In the genomic region with DNA sequence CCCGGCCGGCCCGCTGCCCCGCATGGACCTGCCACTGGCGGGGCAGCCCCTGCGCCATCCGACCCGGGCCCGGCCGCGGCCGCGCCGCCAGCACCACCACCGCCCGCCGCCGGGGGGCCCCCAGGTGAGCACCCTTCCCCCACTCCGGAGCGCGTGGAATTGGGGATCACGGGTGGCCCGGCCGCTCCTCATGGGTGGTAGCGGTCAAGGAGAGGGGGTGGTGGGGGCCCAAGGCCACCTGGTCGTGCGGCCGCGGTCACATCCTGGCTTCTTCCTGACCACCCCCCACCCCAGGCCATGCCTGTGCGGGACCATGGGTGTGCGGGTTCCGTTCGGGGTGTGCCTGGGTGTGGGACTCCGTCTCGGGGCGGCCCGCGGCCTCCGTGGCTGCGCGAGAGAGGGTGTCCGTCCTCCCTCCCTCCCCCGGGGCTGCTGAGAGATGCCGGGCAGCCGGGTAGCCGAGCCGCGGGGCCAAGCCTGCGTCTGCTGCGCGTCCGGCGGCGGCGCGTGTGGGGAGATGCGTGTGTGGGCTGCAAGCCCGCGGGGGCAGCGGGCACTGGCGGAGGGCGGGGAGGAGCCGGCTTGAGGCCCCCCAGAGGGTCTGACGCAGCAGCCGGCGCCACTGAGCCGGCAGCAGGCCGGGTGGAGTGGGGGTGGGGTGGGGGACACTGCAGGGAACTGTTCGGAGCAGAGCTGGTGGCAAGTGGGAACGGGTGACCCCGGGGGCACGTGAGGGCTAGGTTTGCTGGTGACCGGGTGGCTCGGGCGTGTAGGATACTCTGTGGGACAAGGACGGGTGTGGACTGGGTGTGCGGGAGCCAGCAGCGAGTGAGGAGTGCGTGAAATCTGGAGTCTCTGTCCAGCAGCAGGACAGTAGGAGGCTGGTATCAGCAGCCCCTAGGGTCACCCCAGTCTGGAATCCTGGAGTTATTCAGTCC, we compare ENCODE assay signal across 9 cellular contexts. TPM values are rescaled to one million over a fixed set of nuclear protein-coding genes. Genes with fewer than 3 reads are reported as not detected.
A peak's percentile ranks its signal among the peaks of the same experiment; 100 is the strongest.
DNase-seq lines count a peak whose midpoint lies in the region; ATAC-seq and TF ChIP-seq lines count a peak whose summit lies in the region.
"Had no signal": no experiment of that assay in that cellular context is flagged by ENCODE, and none has a peak within 500 bp of the region (broad histone marks: within the 10 kb centered on the region; RNA-seq: fewer than 3 reads in every experiment).

No MANE protein-coding gene starts in this region.

- H3K4me3 ChIP-seq in heart left ventricle (peak overlapping the region; percentile 16 to 56 (median 42)), body of pancreas (no peak overlapping the region), kidney epithelial cell (ENCODE audit: low read depth, low read length) (peak overlapping the region; percentile 29), vagina (peak overlapping the region; percentile 21 to 38)

- WGBS in heart left ventricle, 4 donors, result 8 to 15% (median 11%) methylated on average over 50 to 79 of the region's 79 CpGs
- WGBS in body of pancreas, 2 donors, result 6% methylated on average over 61 of the region's 79 CpGs; no CpG with 5 or more reads in 1 of the 2 donors

- TF ChIP-seq CTCF in heart left ventricle (IDR thresholded peaks at IDR 0.05) (peak in 2 of 12 donors; percentile 8 to 30), body of pancreas (IDR thresholded peaks at IDR 0.05) (peak in 4 of 7 experiments; percentile 25 to 44 (median 34)), kidney epithelial cell (IDR thresholded peaks at IDR 0.05; ENCODE audit: insufficient read depth, low read length, poor library complexity, severe bottlenecking) (peak; percentile 15), vagina (IDR thresholded peaks at IDR 0.05) (no peak)

- no peak for TF ChIP-seq POLR2A in heart left ventricle (IDR thresholded peaks at IDR 0.05)
- no peak for TF ChIP-seq POLR2A in body of pancreas (IDR thresholded peaks at IDR 0.05)
- TF ChIP-seq POLR2A in vagina (IDR thresholded peaks at IDR 0.05), result no peak

- H3K27ac ChIP-seq in heart left ventricle, result no peak overlapping the region
- no peak overlapping the region for H3K27ac ChIP-seq in body of pancreas
- no peak overlapping the region for H3K27ac ChIP-seq in vagina

- DNase-seq in heart left ventricle (peak in 1 of 5 donors; percentile 60), cardiac septum (ENCODE audit: low spot score) (no peak), body of pancreas (no peak), kidney epithelial cell (ENCODE audit: low read depth) (no peak), vagina (ENCODE audit: extremely low spot score in 2 of 2) (no peak), MV-4-11 (lab: John Stamatoyannopoulos, UW) (no peak)
- no peak for DNase-seq in central memory CD4-positive, alpha-beta T cell
- DNase-seq: activated effector memory CD4-positive, alpha-beta T cell treated with Interleukin-2 at 50 U/mL for 16 hours had no signal

- no peak for ATAC-seq in heart left ventricle
- peak; percentile 39 for ATAC-seq in body of pancreas
- ATAC-seq in HG03378 (IDR thresholded peaks at IDR 0.05; ENCODE audit: unreplicated experiment), result no peak

- intact Hi-C loops in heart left ventricle (cut with DNase I) (loop anchor here in 2 of 10 donors (5.0 kb wide), 2 partner anchors 86 to 131 kb away; no protein-coding TSS in a partner anchor), cardiac septum (cut with DNase I) (no loop called here), body of pancreas (cut with DNase I) (no loop called here), vagina (cut with DNase I) (no loop called here)

- H3K27me3 ChIP-seq in heart left ventricle, result peaks cover 23 to 66% (median 46%) of the 10 kb centered on the region in 9 donors
- H3K27me3 ChIP-seq in body of pancreas, result peaks cover 0 to 13% of the 10 kb centered on the region in 2 donors
- peaks cover 62% of the 10 kb centered on the region for H3K27me3 ChIP-seq in kidney epithelial cell (ENCODE audit: control insufficient read depth, insufficient read depth, low read length)
- H3K27me3 ChIP-seq in vagina, result peaks cover 12% of the 10 kb centered on the region

- H3K4me1 ChIP-seq in heart left ventricle (peaks cover 0 to 29% (median 9%) of the 10 kb centered on the region in 12 donors), body of pancreas (peaks cover 13% of the 10 kb centered on the region), vagina (peaks cover 22% of the 10 kb centered on the region)

- H3K9me3 ChIP-seq in heart left ventricle (no peaks in the 10 kb centered on the region), body of pancreas (no peaks in the 10 kb centered on the region), vagina (no peaks in the 10 kb centered on the region)

- H3K36me3 ChIP-seq in heart left ventricle, result peaks cover 0 to 16% (median 0%) of the 10 kb centered on the region in 9 donors
- no peaks in the 10 kb centered on the region for H3K36me3 ChIP-seq in body of pancreas (replicated peaks in 1 of 2; ENCODE audit: insufficient read depth in 1 of 2, low read depth in 2 of 2)
- H3K36me3 ChIP-seq in kidney epithelial cell (ENCODE audit: control insufficient read depth, insufficient read depth, low read length), result no peaks in the 10 kb centered on the region
- H3K36me3 ChIP-seq in vagina, result peaks cover 0 to 10% of the 10 kb centered on the region in 2 donors

RNA-seq across cellular contexts. Expression of a gene that starts 6.7 kb away (rescaled TPM):
- total RNA-seq in heart left ventricle (10 to 100 TPM in 4 of 9 donors, 1 to 10 TPM in 5; 6.2 to 19.9 (median 9.5) TPM), cardiac septum (9.3 TPM), body of pancreas (10 to 100 TPM; 11.4 to 33.6 TPM), kidney epithelial cell (29.1 and 36.4 TPM in 2 replicates), vagina (38.8 TPM)
- 10 to 100 TPM in 1 of 2 donors, 1 to 10 TPM in 1; 7.8 to 15.6 TPM for polyA plus RNA-seq in heart left ventricle

RNA-seq across cellular contexts. Expression of a gene that starts 7.4 kb away (rescaled TPM):
- total RNA-seq in heart left ventricle, result 1 to 10 TPM; 1.7 to 5.6 (median 2.9) TPM
- polyA plus RNA-seq in heart left ventricle, result 1 to 10 TPM; 2.7 to 7.0 TPM
- total RNA-seq in cardiac septum, result 3.4 TPM
- 10 to 100 TPM; 21.1 to 22.8 TPM for total RNA-seq in body of pancreas
- 6.5 and 12.1 TPM in 2 replicates for total RNA-seq in kidney epithelial cell
- 1.2 TPM for total RNA-seq in vagina

RNA-seq across cellular contexts. Expression of a gene that starts 8.5 kb away (rescaled TPM):
- 1 to 10 TPM in 3 of 9 donors, under 1 TPM in 4, not detected in 2; 0.27 to 1.7 (median 0.60) TPM for total RNA-seq in heart left ventricle
- under 1 TPM; 0.21 to 0.30 TPM for polyA plus RNA-seq in heart left ventricle
- 0.40 TPM for total RNA-seq in cardiac septum
- 1 to 10 TPM in 1 of 2 donors, under 1 TPM in 1; 0.52 to 2.3 TPM for total RNA-seq in body of pancreas
- 6.4 and 7.7 TPM in 2 replicates for total RNA-seq in kidney epithelial cell
- 5.6 TPM for total RNA-seq in vagina

RNA-seq across cellular contexts. Expression of a gene that starts 13.2 kb away (rescaled TPM):
- total RNA-seq in heart left ventricle (10 to 100 TPM in 4 of 9 donors, 1 to 10 TPM in 5; 7.6 to 15.6 (median 8.6) TPM), cardiac septum (8.5 TPM), body of pancreas (10 to 100 TPM; 68.0 to 91.0 TPM), kidney epithelial cell (24.0 and 28.7 TPM in 2 replicates), vagina (14.7 TPM)
- 10 to 100 TPM; 11.8 to 26.9 TPM for polyA plus RNA-seq in heart left ventricle

RNA-seq across cellular contexts. Expression of a gene that starts 13.2 kb away (rescaled TPM):
- total RNA-seq in heart left ventricle (10 to 100 TPM in 1 of 9 donors, 1 to 10 TPM in 8; 3.5 to 11.6 (median 4.3) TPM), cardiac septum (5.6 TPM), body of pancreas (1 to 10 TPM; 7.5 to 9.6 TPM), kidney epithelial cell (2.0 and 4.5 TPM in 2 replicates), vagina (10.3 TPM)
- 1 to 10 TPM; 2.1 to 4.4 TPM for polyA plus RNA-seq in heart left ventricle

Comparison
In these comparisons a context has a peak if more than half of its experiments do, and no peak if none do; other contexts are left out.
1. H3K4me3 ChIP-seq: peak in heart left ventricle (12 of 12), kidney epithelial cell (single experiment) and vagina (2 of 2); none in body of pancreas (0 of 2).
2. CTCF ChIP-seq: peak in body of pancreas (4 of 7) and kidney epithelial cell (single experiment); none in vagina (0 of 3).